ENCODE assay signal across 29 cellular contexts in genomic region chrX:54173791-54174190, GRCh38.
"Had no signal": no experiment of that assay in that cellular context is flagged by ENCODE, and none has a peak within 500 bp of the region (broad histone marks: within the 10 kb centered on the region; RNA-seq: fewer than 3 reads in every experiment).

No MANE protein-coding gene starts in this region.

- H3K36me3 ChIP-seq: suprapubic skin, thoracic aorta, thyroid gland, tibial artery, tibial nerve, transverse colon, upper lobe of left lung, upper lobe of right lung, uterus, vagina had no signal

- ATAC-seq: stimulated activated effector memory CD8-positive, alpha-beta T cell treated with anti-CD3 and anti-CD28 coated beads, Interleukin-12 subunit alpha, Interleukin-12 subunit beta, amount 100 ng/mL, for 72 hours; stimulated activated memory B cell treated with anti-CD40 and anti-IgM and Interleukin-4, amounts not matched to agents 10 μg/mL and 1 μg/mL and 100 μg/mL, for 72 hours; stimulated activated naive B cell treated with anti-CD40 and anti-IgM and Interleukin-4, amounts not matched to agents 10 μg/mL and 1 μg/mL and 100 μg/mL, for 72 hours; stimulated activated naive CD8-positive, alpha-beta T cell treated with anti-CD3 and anti-CD28 coated beads, Interleukin-15, amount 100 ng/mL, for 72 hours; stimulated activated naive CD8-positive, alpha-beta T cell treated with anti-CD3 and anti-CD28 coated beads, Interleukin-15, Interleukin-2, amounts not matched to agents 100 U/mL and 50 U/mL, for 24 hours; upper lobe of right lung had no signal

- H3K27me3 ChIP-seq: stomach, suprapubic skin, testis, thyroid gland, tibial artery, transverse colon, upper lobe of left lung, upper lobe of right lung, uterus, vagina had no signal

- DNase-seq: stimulated activated CD4-positive, alpha-beta T cell treated with anti-CD3 and anti-CD28 coated beads, Interleukin-2, amount 100 ng/mL, for 48 hours; stimulated activated CD4-positive, alpha-beta T cell treated with anti-CD3 and anti-CD28 coated beads, Interleukin-4, amount 100 ng/mL, for 1 hour; stimulated activated CD4-positive, alpha-beta T cell treated with anti-CD3 and anti-CD28 coated beads, Interleukin-4, amount 100 ng/mL, for 24 hours; stimulated activated CD4-positive, alpha-beta T cell treated with anti-CD3 and anti-CD28 coated beads, Interleukin-4, amount 100 ng/mL, for 4 hours; stimulated activated CD8-positive, alpha-beta memory T cell treated with anti-CD3 and anti-CD28 coated beads, Interleukin-4, amount 100 ng/mL, for 48 hours; stimulated activated naive B cell treated with anti-CD40 and anti-IgM and Interleukin-4, amounts not matched to agents 10 μg/mL and 1 μg/mL and 100 μg/mL, for 72 hours; stimulated activated naive CD4-positive, alpha-beta T cell; stimulated activated naive CD4-positive, alpha-beta T cell treated with Interleukin-2 at 50 U/mL for 16 hours; stimulated activated naive CD8-positive, alpha-beta T cell treated with anti-CD3 and anti-CD28 coated beads, Interleukin-15, amount 100 ng/mL, for 72 hours; stimulated activated naive CD8-positive, alpha-beta T cell treated with anti-CD3 and anti-CD28 coated beads, Interleukin-15, Interleukin-2, amounts not matched to agents 100 U/mL and 50 U/mL, for 24 hours; stomach; substantia nigra; testis; thyroid gland; tibial artery; transverse colon; trophoblast cell; upper lobe of left lung; upper lobe of right lung; uterus had no signal

- H3K27ac ChIP-seq: stomach, suprapubic skin, testis, thoracic aorta, thyroid gland, tibial artery, tibial nerve, transverse colon, upper lobe of left lung, upper lobe of right lung, uterus, vagina had no signal

- H3K27me3 Mint-ChIP-seq: stimulated activated memory B cell treated with anti-CD40 and anti-IgM and Interleukin-4, amounts not matched to agents 10 μg/mL and 1 μg/mL and 100 μg/mL, for 72 hours; stimulated activated naive B cell treated with anti-CD40 and anti-IgM and Interleukin-4, amounts not matched to agents 10 μg/mL and 1 μg/mL and 100 μg/mL, for 72 hours; stimulated activated naive CD8-positive, alpha-beta T cell treated with anti-CD3 and anti-CD28 coated beads, Interleukin-15, amount 100 ng/mL, for 72 hours; stimulated activated naive CD8-positive, alpha-beta T cell treated with anti-CD3 and anti-CD28 coated beads, Interleukin-15, Interleukin-2, amounts not matched to agents 100 ng/mL and 50 ng/mL, for 24 hours; type B pancreatic cell had no signal

- H3K9me3 Mint-ChIP-seq: stimulated activated effector memory CD8-positive, alpha-beta T cell treated with anti-CD3 and anti-CD28 coated beads, Interleukin-12 subunit alpha, Interleukin-12 subunit beta, amount 100 ng/mL, for 72 hours; stimulated activated memory B cell treated with anti-CD40 and anti-IgM and Interleukin-4, amounts not matched to agents 10 μg/mL and 1 μg/mL and 100 μg/mL, for 72 hours; stimulated activated naive B cell treated with anti-CD40 and anti-IgM and Interleukin-4, amounts not matched to agents 10 μg/mL and 1 μg/mL and 100 μg/mL, for 72 hours; stimulated activated naive CD8-positive, alpha-beta T cell treated with anti-CD3 and anti-CD28 coated beads, Interleukin-15, Interleukin-2, amounts not matched to agents 100 ng/mL and 50 ng/mL, for 24 hours had no signal

- FAIRE-seq: urothelium cell line had no signal

- H3K4me1 ChIP-seq: suprapubic skin, testis, transverse colon, upper lobe of left lung, uterus had no signal

- H3K9me3 ChIP-seq: stomach, suprapubic skin, testis, thoracic aorta, thyroid gland, tibial artery, tibial nerve, transverse colon, upper lobe of left lung, upper lobe of right lung, uterus, vagina had no signal

- H3K4me3 ChIP-seq: stomach, suprapubic skin, testis, thoracic aorta, thyroid gland, tibial artery, tibial nerve, transverse colon, upper lobe of left lung, upper lobe of right lung, uterus, vagina had no signal

- H3K27ac Mint-ChIP-seq: stimulated activated effector memory CD8-positive, alpha-beta T cell treated with anti-CD3 and anti-CD28 coated beads, Interleukin-12 subunit alpha, Interleukin-12 subunit beta, amount 100 ng/mL, for 72 hours; stimulated activated memory B cell treated with anti-CD40 and anti-IgM and Interleukin-4, amounts not matched to agents 10 μg/mL and 1 μg/mL and 100 μg/mL, for 72 hours; stimulated activated naive B cell treated with anti-CD40 and anti-IgM and Interleukin-4, amounts not matched to agents 10 μg/mL and 1 μg/mL and 100 μg/mL, for 72 hours; stimulated activated naive CD8-positive, alpha-beta T cell treated with anti-CD3 and anti-CD28 coated beads, Interleukin-15, Interleukin-2, amounts not matched to agents 100 ng/mL and 50 ng/mL, for 24 hours; type B pancreatic cell had no signal

- H3K4me3 Mint-ChIP-seq: stimulated activated effector memory CD8-positive, alpha-beta T cell treated with anti-CD3 and anti-CD28 coated beads, Interleukin-12 subunit alpha, Interleukin-12 subunit beta, amount 100 ng/mL, for 72 hours; stimulated activated memory B cell treated with anti-CD40 and anti-IgM and Interleukin-4, amounts not matched to agents 10 μg/mL and 1 μg/mL and 100 μg/mL, for 72 hours; stimulated activated naive B cell treated with anti-CD40 and anti-IgM and Interleukin-4, amounts not matched to agents 10 μg/mL and 1 μg/mL and 100 μg/mL, for 72 hours; stimulated activated naive CD8-positive, alpha-beta T cell treated with anti-CD3 and anti-CD28 coated beads, Interleukin-15, amount 100 ng/mL, for 72 hours; stimulated activated naive CD8-positive, alpha-beta T cell treated with anti-CD3 and anti-CD28 coated beads, Interleukin-15, Interleukin-2, amounts not matched to agents 100 ng/mL and 50 ng/mL, for 24 hours; type B pancreatic cell had no signal
